Comparison of ENCODE assay signal across 8 cellular contexts in genomic region chr10:61896854-61897661, GRCh38. TPM values are rescaled to one million over a fixed set of nuclear protein-coding genes. Genes with fewer than 3 reads are reported as not detected.
DNase-seq lines count a peak whose midpoint lies in the region; ATAC-seq, FAIRE-seq and TF ChIP-seq lines count a peak whose summit lies in the region.

No MANE protein-coding gene starts in this region.

- H3K36me3 ChIP-seq in endothelial cell of umbilical vein (ENCODE audit: control insufficient read depth in 2 of 2, extremely low read depth in 1 of 2, insufficient read depth in 2 of 2, low read length in 2 of 2) (no peaks in the 10 kb centered on the region), stomach smooth muscle (ENCODE audit: control insufficient read depth in 2 of 2, insufficient read depth in 2 of 2, low read length in 2 of 2) (no peaks in the 10 kb centered on the region)

- H3K27ac Mint-ChIP-seq in activated CD8-positive, alpha-beta T cell treated with anti-CD3 and anti-CD28 coated beads, Interleukin-2, amount 10 ng/mL, durations not matched to agents 7 days and 5 days: peak overlapping the region; percentile 88

- H3K79me2 ChIP-seq in endothelial cell of umbilical vein (ENCODE audit: control insufficient read depth, insufficient read depth, low read length): no peaks in the 10 kb centered on the region

- FAIRE-seq in A549 (lab: Jason Lieb, UNC): no peak
- FAIRE-seq in endothelial cell of umbilical vein (lab: Jason Lieb, UNC): peak; percentile 67

- H3K9me3 ChIP-seq in A549: no peaks in the 10 kb centered on the region
- H3K9me3 ChIP-seq in endothelial cell of umbilical vein (replicated peaks; ENCODE audit: control insufficient read depth, insufficient read depth, low read length): no peaks in the 10 kb centered on the region
- no peaks in the 10 kb centered on the region for H3K9me3 ChIP-seq in stomach smooth muscle (ENCODE audit: control insufficient read depth in 2 of 2, low read length in 2 of 2)

- H3K4me3 ChIP-seq in A549: peak overlapping the region; percentile 13; the same call in 1 of the 3 replicates
- peak overlapping the region in 2 of 3 experiments; percentile 4 to 6 for H3K4me3 ChIP-seq in endothelial cell of umbilical vein (replicated peaks in 1 of 3; ENCODE audit: insufficient read depth in 1 of 3, low read depth in 1 of 3, low read length in 3 of 3)
- H3K4me3 ChIP-seq in stomach smooth muscle (ENCODE audit: low read length in 2 of 2): peak overlapping the region; percentile 52 to 54

- H3K9me3 Mint-ChIP-seq in activated CD8-positive, alpha-beta T cell treated with anti-CD3 and anti-CD28 coated beads, Interleukin-2, amount 10 ng/mL, durations not matched to agents 7 days and 5 days (ENCODE audit: insufficient read depth): no peaks in the 10 kb centered on the region

- peak overlapping the region; percentile 64 for H3K4me2 ChIP-seq in A549
- H3K4me2 ChIP-seq in endothelial cell of umbilical vein (ENCODE audit: insufficient read depth, low read length): peak overlapping the region; percentile 27

- H3K4me1 Mint-ChIP-seq in activated CD8-positive, alpha-beta T cell treated with anti-CD3 and anti-CD28 coated beads, Interleukin-2, amount 10 ng/mL, durations not matched to agents 7 days and 5 days (ENCODE audit: low read depth): peaks cover 34% of the 10 kb centered on the region

- H3K4me3 Mint-ChIP-seq in activated CD8-positive, alpha-beta T cell treated with anti-CD3 and anti-CD28 coated beads, Interleukin-2, amount 10 ng/mL, durations not matched to agents 7 days and 5 days: peak overlapping the region; percentile 71

- 50% methylated on average over 28 of the region's 32 CpGs for WGBS in A549 (ENCODE audit: missing lambda C conversion rate)

- no peaks in the 10 kb centered on the region for H3K9me1 ChIP-seq in endothelial cell of umbilical vein (replicated peaks; ENCODE audit: control insufficient read depth, extremely low read depth, insufficient read depth, low read length)

- DNase-seq in A549 (ENCODE audit: low read depth in 1 of 2, low spot score in 1 of 2): peak; percentile 80 to 89
- DNase-seq in GM13977 (ENCODE audit: low spot score): peak; percentile 83
- DNase-seq in NCI-H146 treated with DMSO at 0.1 percent for 48 hours (lab: John Stamatoyannopoulos, UW; ENCODE audit: unreplicated experiment): peak; percentile 77
- DNase-seq in activated CD8-positive, alpha-beta T cell treated with anti-CD3 and anti-CD28 coated beads, Interleukin-2, amount 10 ng/mL, durations not matched to agents 7 days and 5 days: peak; percentile 82
- DNase-seq in endothelial cell of umbilical vein (ENCODE audit: low read depth, low spot score): peak; percentile 59
- DNase-seq in midbrain (lab: John Stamatoyannopoulos, UW): peak; percentile 74

- H3K27me3 ChIP-seq in endothelial cell of umbilical vein (ENCODE audit: control insufficient read depth in 2 of 2, insufficient read depth in 2 of 2, low read length in 2 of 2): no peaks in the 10 kb centered on the region
- no peaks in the 10 kb centered on the region for H3K27me3 ChIP-seq in stomach smooth muscle (ENCODE audit: control insufficient read depth in 1 of 2, insufficient read depth in 2 of 2, low read length in 2 of 2)

- TF ChIP-seq CTCF in A549 (IDR thresholded peaks at IDR 0.05): peak; percentile 58
- peak; percentile 64 for TF ChIP-seq CTCF in GM13977 (IDR thresholded peaks at IDR 0.05; ENCODE audit: extremely low read depth, insufficient read depth, missing control alignments)
- peak; percentile 69 to 73 for TF ChIP-seq CTCF in endothelial cell of umbilical vein (IDR thresholded peaks at IDR 0.05; ENCODE audit: extremely low read depth in 1 of 2, insufficient read depth in 1 of 2, low read depth in 1 of 2, low read length in 2 of 2)

- intact Hi-C loops in endothelial cell of umbilical vein (cut with micrococcal nuclease): loop anchor here (1.0 kb wide), 3 partner anchors 141 to 348 kb away; no protein-coding TSS in a partner anchor

- CTCF ChIA-PET in A549 (lab: Yijun Ruan, JAX) (interaction anchor here (0.6 to 2.7 kb wide), 23 partner anchors 9 to 192 kb away, joined by 3 to 13 read pairs (median 4); no protein-coding TSS in a partner anchor), endothelial cell of umbilical vein (lab: Charles Lee) (interaction anchor here (0.6 to 3.4 kb wide), 59 partner anchors 8 to 756 kb away, joined by 3 to 49 read pairs (median 4); no protein-coding TSS in a partner anchor)
- CTCF ChIA-PET in activated CD8-positive, alpha-beta T cell treated with anti-CD3 and anti-CD28 coated beads, Interleukin-2, amount 10 ng/mL, durations not matched to agents 7 days and 5 days (lab: Charles Lee): interaction anchor here (0.6 to 4.5 kb wide), 43 partner anchors 9 to 1119 kb away, joined by 3 to 40 read pairs (median 4); partner anchors contain the start of gene CDK1

- H3K27ac ChIP-seq in A549 (peak overlapping the region in 1 of 2 experiments; percentile 46; a peak in 1 of 6 replicates), endothelial cell of umbilical vein (ENCODE audit: insufficient read depth, low read depth, low read length) (no peak overlapping the region), stomach smooth muscle (ENCODE audit: low read length) (no peak overlapping the region)

- POLR2A ChIA-PET in A549 (lab: Yijun Ruan, JAX) (no interaction called here), endothelial cell of umbilical vein (lab: Charles Lee) (no interaction called here)
- POLR2A ChIA-PET in activated CD8-positive, alpha-beta T cell treated with anti-CD3 and anti-CD28 coated beads, Interleukin-2, amount 10 ng/mL, durations not matched to agents 7 days and 5 days (lab: Charles Lee): interaction anchor here (0.6 to 1.2 kb wide), 6 partner anchors 8 to 348 kb away, joined by 3 to 6 read pairs (median 4); no protein-coding TSS in a partner anchor

- TF ChIP-seq POLR2A in A549 (IDR thresholded peaks at IDR 0.05; ENCODE audit: low read length) (no peak), endothelial cell of umbilical vein (IDR thresholded peaks at IDR 0.05; ENCODE audit: low read depth, low read length) (no peak)

- peak; percentile 52 to 58 for TF ChIP-seq RAD21 in A549 (conservative IDR thresholded peaks at IDR 0.05 in 1 of 2, IDR thresholded peaks at IDR 0.05 in 1 of 2)

- no peaks in the 10 kb centered on the region for H3K36me3 Mint-ChIP-seq in activated CD8-positive, alpha-beta T cell treated with anti-CD3 and anti-CD28 coated beads, Interleukin-2, amount 10 ng/mL, durations not matched to agents 7 days and 5 days (ENCODE audit: low read depth)

- H3K9ac ChIP-seq in endothelial cell of umbilical vein (replicated peaks; ENCODE audit: extremely low read depth, insufficient read depth, low read length) (no peak overlapping the region), stomach smooth muscle (ENCODE audit: low read length in 2 of 2) (peak overlapping the region; percentile 25 to 42)

- no peaks in the 10 kb centered on the region for H4K20me1 ChIP-seq in endothelial cell of umbilical vein (replicated peaks; ENCODE audit: control insufficient read depth, extremely low read depth, insufficient read depth, low read length)

- H3K4me1 ChIP-seq in A549: peaks cover 32% of the 10 kb centered on the region; the same call in 2 of the 3 replicates
- H3K4me1 ChIP-seq in endothelial cell of umbilical vein (ENCODE audit: control insufficient read depth, extremely low read depth, insufficient read depth, low read length): peaks cover 24% of the 10 kb centered on the region
- H3K4me1 ChIP-seq in stomach smooth muscle (ENCODE audit: control insufficient read depth, insufficient read depth, low read length): peaks cover 18% of the 10 kb centered on the region

- peak; percentile 79 to 88 for ATAC-seq in A549
- ATAC-seq in HG02763 (IDR thresholded peaks at IDR 0.05; ENCODE audit: unreplicated experiment): peak; percentile 63
- peak; percentile 72 for ATAC-seq in activated CD8-positive, alpha-beta T cell treated with anti-CD3 and anti-CD28 coated beads, Interleukin-2, amount 10 ng/mL, durations not matched to agents 7 days and 5 days

- dilution Hi-C loops in endothelial cell of umbilical vein (cut with MboI; ENCODE audit: extremely low pct_ligation_motif_present, low sequenced_read_pairs): no loop called here

- in situ Hi-C loops in GM13977 (cut with MboI; ENCODE audit: low pct_unique_long_range_greater_than_20kb, low sequenced_read_pairs, unreplicated experiment): no loop called here

- BruUV-seq in endothelial cell of umbilical vein (replicated peaks; lab: Mats Ljungman, UMichigan): no TSS peak

- H2AFZ ChIP-seq in endothelial cell of umbilical vein (ENCODE audit: low read depth, low read length): peak overlapping the region; percentile 80

- TF ChIP-seq EP300 in A549 (IDR thresholded peaks at IDR 0.05): no peak

- H3K27me3 Mint-ChIP-seq in activated CD8-positive, alpha-beta T cell treated with anti-CD3 and anti-CD28 coated beads, Interleukin-2, amount 10 ng/mL, durations not matched to agents 7 days and 5 days (ENCODE audit: low read depth): no peaks in the 10 kb centered on the region

TF ChIP-seq in A549, 52 proteins besides CTCF, POLR2A, EP300 and RAD21:
- TF ChIP-seq SMC3 (IDR thresholded peaks at IDR 0.05): peak; percentile 60
- no peak for TF ChIP-seq KDM1A (IDR thresholded peaks at IDR 0.05; ENCODE audit: low read depth)
- TF ChIP-seq HOXA7 (CRISPR knock-in tag; IDR thresholded peaks at IDR 0.05): no peak

TF ChIP-seq in endothelial cell of umbilical vein, 7 proteins besides CTCF, POLR2A, EP300 and RAD21:
- TF ChIP-seq JUN (IDR thresholded peaks at IDR 0.05; ENCODE audit: borderline replicate concordance, insufficient read depth, insufficient read length, low read depth): no peak
- TF ChIP-seq GATA2 (IDR thresholded peaks at IDR 0.05; ENCODE audit: insufficient read depth, insufficient read length, low read depth, low read length): no peak

RNA-seq across cellular contexts. Expression of gene ARID5B, which starts 4.4 kb away (rescaled TPM):
- 1.6 and 1.7 TPM in 2 replicates for polyA plus RNA-seq in A549 (2011; rRNA removed)
- polyA plus RNA-seq in A549 (2012; cell fraction: cytosol; rRNA removed): 0.29 and 0.40 TPM in 2 replicates
- polyA plus RNA-seq in A549 (2012; cell fraction: nucleus; rRNA removed): 0.31 and 0.59 TPM in 2 replicates
- 0.75 to 0.91 TPM (median 0.84 TPM) in 3 replicates for polyA plus RNA-seq in A549 (2017; fragmentation: RNase III; extraction: RNeasy Plus Mini Kit Qiagen cat#74134 plus additional on column Dnase treatment)
- polyA minus RNA-seq in A549 (2011; rRNA and poly(A)+ RNA removed): 5.8 and 5.9 TPM in 2 replicates
- 10 to 100 TPM; 18.0 to 21.6 TPM for total RNA-seq in activated CD8-positive, alpha-beta T cell treated with anti-CD3 and anti-CD28 coated beads, Interleukin-2, amount 10 ng/mL, durations not matched to agents 7 days and 5 days
- 7.0 and 8.9 TPM in 2 replicates for total RNA-seq in endothelial cell of umbilical vein
- polyA plus RNA-seq in endothelial cell of umbilical vein: 5.6 and 6.2 TPM in 2 replicates
- 5.0 TPM in 2 replicates for polyA plus RNA-seq in endothelial cell of umbilical vein (2011; cell fraction: cytosol; rRNA removed)
- polyA plus RNA-seq in endothelial cell of umbilical vein (2011; cell fraction: nucleus; rRNA removed): 9.5 and 13.1 TPM in 2 replicates
- polyA plus RNA-seq in endothelial cell of umbilical vein (2012): 2.5 and 4.6 TPM in 2 replicates
- 17.0 and 23.2 TPM in 2 replicates for polyA minus RNA-seq in endothelial cell of umbilical vein
- 14.1 TPM for polyA minus RNA-seq in endothelial cell of umbilical vein (2011; cell fraction: cytosol; rRNA and poly(A)+ RNA removed)
- polyA minus RNA-seq in endothelial cell of umbilical vein (2011; cell fraction: nucleus; rRNA and poly(A)+ RNA removed): 33.5 and 35.0 TPM in 2 replicates
